8 cellular contexts compared by ENCODE assay signal in genomic region chr17:78737332-78737731, GRCh38. TPM values are rescaled to one million over a fixed set of nuclear protein-coding genes. Genes with fewer than 3 reads are reported as not detected.
DNase-seq lines count a peak whose midpoint lies in the region; ATAC-seq and TF ChIP-seq lines count a peak whose summit lies in the region.

No MANE protein-coding gene starts in this region.

- peaks cover 40% of the 10 kb centered on the region for H3K36me3 Mint-ChIP-seq in CD8-positive, alpha-beta T cell
- peaks cover 27% of the 10 kb centered on the region for H3K36me3 Mint-ChIP-seq in activated naive CD8-positive, alpha-beta T cell treated with anti-CD3 and anti-CD28 coated beads for 36 hours

- POLR2A ChIA-PET in CD8-positive, alpha-beta T cell (lab: Charles Lee) = interaction anchor here (0.7 to 2.0 kb wide), 10 partner anchors 9 to 86 kb away, joined by 3 to 10 read pairs (median 4); no protein-coding TSS in a partner anchor

- no peak for TF ChIP-seq CTCF in CD8-positive, alpha-beta T cell (IDR thresholded peaks at IDR 0.05)
- no peak for TF ChIP-seq CTCF in LNCaP clone FGC (IDR thresholded peaks at IDR 0.05; ENCODE audit: control insufficient read depth, extremely low read depth, insufficient read depth)

- intact Hi-C loops in CD8-positive, alpha-beta T cell (cut with DNase I, micrococcal nuclease) = loop anchor here (2.0 to 5.0 kb wide), 2 partner anchors 15 to 40 kb away; no protein-coding TSS in a partner anchor

- H3K4me3 ChIP-seq in CD8-positive, alpha-beta T cell (ENCODE audit: low read depth, low read length) = peak overlapping the region; percentile 63
- H3K4me3 ChIP-seq in LNCaP clone FGC (ENCODE audit: low read depth, low read length) (peak overlapping the region; percentile 75), mucosa of rectum (ENCODE audit: low read length in 2 of 2) (peak overlapping the region; percentile 81 to 95)

- H3K27me3 ChIP-seq in CD8-positive, alpha-beta T cell (ENCODE audit: insufficient read depth, low read length) = no peaks in the 10 kb centered on the region
- H3K27me3 ChIP-seq in mucosa of rectum (ENCODE audit: control insufficient read depth in 2 of 2, insufficient read depth in 2 of 2, low read length in 2 of 2) = no peaks in the 10 kb centered on the region

- CTCF ChIA-PET in CD8-positive, alpha-beta T cell (lab: Charles Lee) = interaction anchor here (1.0 to 2.7 kb wide), 7 partner anchors 10 to 43 kb away, joined by 3 to 26 read pairs (median 4); no protein-coding TSS in a partner anchor

- DNase-seq in CD8-positive, alpha-beta T cell = no peak
- DNase-seq in LNCaP clone FGC (ENCODE audit: low read depth) (no peak), cerebellar cortex (ENCODE audit: low spot score) (no peak)
- no peak for DNase-seq in activated naive CD8-positive, alpha-beta T cell treated with anti-CD3 and anti-CD28 coated beads for 36 hours
- no peak for DNase-seq in activated CD8-positive, alpha-beta memory T cell treated with anti-CD3 and anti-CD28 coated beads, Interleukin-2, amount 50 U/mL, for 4 hours

- H3K36me3 ChIP-seq in CD8-positive, alpha-beta T cell (ENCODE audit: insufficient read depth, low read length) = no peaks in the 10 kb centered on the region
- H3K36me3 ChIP-seq in mucosa of rectum (ENCODE audit: control insufficient read depth in 2 of 2, insufficient read depth in 2 of 2, low read length in 2 of 2) = peaks cover 0 to 3% of the 10 kb centered on the region in 2 donors

- no peaks in the 10 kb centered on the region for H3K9me3 Mint-ChIP-seq in CD8-positive, alpha-beta T cell
- H3K9me3 Mint-ChIP-seq in activated naive CD8-positive, alpha-beta T cell treated with anti-CD3 and anti-CD28 coated beads for 36 hours = no peaks in the 10 kb centered on the region

- H3K27ac ChIP-seq in CD8-positive, alpha-beta T cell (ENCODE audit: low read depth, low read length) = peak overlapping the region; percentile 58
- peak overlapping the region; percentile 98 for H3K27ac ChIP-seq in mucosa of rectum (ENCODE audit: low read depth in 2 of 2, low read length in 2 of 2)

- peak overlapping the region; percentile 69 to 85 for H3K9ac ChIP-seq in mucosa of rectum (ENCODE audit: low read depth in 1 of 2, low read length in 2 of 2)

- peaks cover 86% of the 10 kb centered on the region for H3K4me1 ChIP-seq in CD8-positive, alpha-beta T cell (ENCODE audit: insufficient read depth, low read length)
- peaks cover 33 to 42% of the 10 kb centered on the region in 2 donors for H3K4me1 ChIP-seq in mucosa of rectum (ENCODE audit: control insufficient read depth in 2 of 2, insufficient read depth in 2 of 2, low read length in 2 of 2)

- peaks cover 88% of the 10 kb centered on the region for H3K4me1 Mint-ChIP-seq in CD8-positive, alpha-beta T cell (ENCODE audit: low read depth)
- H3K4me1 Mint-ChIP-seq in activated naive CD8-positive, alpha-beta T cell treated with anti-CD3 and anti-CD28 coated beads for 36 hours = peaks cover 80% of the 10 kb centered on the region

- peak overlapping the region; percentile 88 for H3K4me3 Mint-ChIP-seq in CD8-positive, alpha-beta T cell
- H3K4me3 Mint-ChIP-seq in activated naive CD8-positive, alpha-beta T cell treated with anti-CD3 and anti-CD28 coated beads for 36 hours = peak overlapping the region; percentile 85

- no peaks in the 10 kb centered on the region for H3K27me3 Mint-ChIP-seq in CD8-positive, alpha-beta T cell (ENCODE audit: low read depth)
- H3K27me3 Mint-ChIP-seq in activated naive CD8-positive, alpha-beta T cell treated with anti-CD3 and anti-CD28 coated beads for 36 hours = no peaks in the 10 kb centered on the region

- H3K9me3 ChIP-seq in CD8-positive, alpha-beta T cell (ENCODE audit: low read length) = no peaks in the 10 kb centered on the region
- H3K9me3 ChIP-seq in mucosa of rectum (ENCODE audit: control insufficient read depth in 2 of 2, low read length in 2 of 2) = no peaks in the 10 kb centered on the region

- no peak for ATAC-seq in CD8-positive, alpha-beta T cell
- ATAC-seq in GM19324 (IDR thresholded peaks at IDR 0.05; ENCODE audit: low FRiP score, unreplicated experiment) (no peak), GM18868 (IDR thresholded peaks at IDR 0.05; ENCODE audit: unreplicated experiment) (no peak)

- H3K27ac Mint-ChIP-seq in CD8-positive, alpha-beta T cell = peak overlapping the region; percentile 92
- H3K27ac Mint-ChIP-seq in activated naive CD8-positive, alpha-beta T cell treated with anti-CD3 and anti-CD28 coated beads for 36 hours = peak overlapping the region; percentile 85

RNA-seq across cellular contexts. Expression of gene CYTH1, which starts 44.7 kb away (rescaled TPM):
- total RNA-seq in CD8-positive, alpha-beta T cell = 100 to 1,000 TPM; 475 to 490 TPM
- 10 to 100 TPM; 88.9 to 89.6 TPM for total RNA-seq in activated naive CD8-positive, alpha-beta T cell treated with anti-CD3 and anti-CD28 coated beads for 36 hours

Comparison
In these comparisons a context has a peak if more than half of its experiments do, and no peak if none do; other contexts are left out.
1. RNA of gene CYTH1, which starts 44.7 kb away (total RNA-seq): 475 to 490 TPM in CD8-positive, alpha-beta T cell; 88.9 to 89.6 TPM in activated naive CD8-positive, alpha-beta T cell treated with anti-CD3 and anti-CD28 coated beads for 36 hours; every median in the first group is over 4 times any median in the second.
2. Peak in every context shown above with its lines, with median percentiles within 50 percentile points of each other: H3K4me3 ChIP-seq.